17 cellular contexts compared by ENCODE assay signal in the genomic region with DNA sequence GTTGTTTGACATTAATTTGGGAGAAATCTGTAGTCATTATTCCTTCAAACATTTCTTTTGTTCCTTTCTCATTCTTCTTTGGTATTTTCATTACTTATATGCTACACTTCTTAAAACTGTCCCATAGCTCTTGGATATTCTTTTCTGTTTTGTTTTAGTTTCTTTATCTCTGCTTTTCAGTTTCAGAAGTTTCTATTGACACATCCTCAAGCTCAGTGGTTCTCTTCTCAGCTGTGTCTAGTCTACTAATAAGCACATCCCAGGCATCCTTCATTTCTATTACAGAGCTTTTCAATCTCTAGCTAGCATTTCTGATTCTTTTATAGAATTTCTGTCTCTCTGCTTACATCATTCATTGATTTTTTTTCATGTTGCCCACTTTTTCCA.
A peak's percentile ranks its signal among the peaks of the same experiment; 100 is the strongest.
DNase-seq lines count a peak whose midpoint lies in the region; ATAC-seq and TF ChIP-seq lines count a peak whose summit lies in the region.
"Had no signal": no experiment of that assay in that cellular context is flagged by ENCODE, and none has a peak within 500 bp of the region (broad histone marks: within the 10 kb centered on the region; RNA-seq: fewer than 3 reads in every experiment).

No MANE protein-coding gene starts in this region.

- peaks cover 2% of the 10 kb centered on the region for H3K9me3 ChIP-seq in aorta (ENCODE audit: control insufficient read depth, low read length)
- H3K9me3 ChIP-seq: ascending aorta had no signal

- ATAC-seq in GM18519 (IDR thresholded peaks at IDR 0.05; ENCODE audit: low FRiP score, unreplicated experiment): peak; percentile 82
- peak; percentile 71 for ATAC-seq in GM19467 (IDR thresholded peaks at IDR 0.05; ENCODE audit: unreplicated experiment)
- ATAC-seq in HG02870 (IDR thresholded peaks at IDR 0.05; ENCODE audit: unreplicated experiment): peak; percentile 79
- ATAC-seq in HG03520 (IDR thresholded peaks at IDR 0.05; ENCODE audit: unreplicated experiment): peak; percentile 83
- no peak for ATAC-seq in aorta (ENCODE audit: low FRiP score)
- ATAC-seq: right cardiac atrium had no signal

- H3K27ac ChIP-seq in aorta (ENCODE audit: low read depth in 1 of 2, low read length in 2 of 2): no peak overlapping the region
- H3K27ac ChIP-seq: ascending aorta, KMS-11, neural progenitor cell had no signal

- no peaks in the 10 kb centered on the region for H3K36me3 ChIP-seq in aorta (ENCODE audit: control insufficient read depth in 1 of 2, insufficient read depth in 2 of 2, low read length in 1 of 2)
- H3K36me3 ChIP-seq: ascending aorta, neural progenitor cell had no signal

- H3K4me1 ChIP-seq in aorta (ENCODE audit: control insufficient read depth in 1 of 2, insufficient read depth in 2 of 2, low read length in 2 of 2): no peaks in the 10 kb centered on the region
- H3K4me1 ChIP-seq: ascending aorta, neural progenitor cell had no signal

- no peak for TF ChIP-seq CTCF in GM20000 (IDR thresholded peaks at IDR 0.05; ENCODE audit: extremely low read depth, missing control alignments)

- intact Hi-C loops in aorta (cut with DNase I) (no loop called here), cardiac septum (cut with DNase I) (no loop called here)

- H3K4me3 ChIP-seq in aorta (ENCODE audit: low read length in 2 of 2): no peak overlapping the region
- H3K4me3 ChIP-seq: ascending aorta, neural progenitor cell had no signal

- DNase-seq in NCI-H82 (lab: John Stamatoyannopoulos, UW): no peak
- DNase-seq in GM20000 (ENCODE audit: low spot score): no peak
- no peak for DNase-seq in aorta
- DNase-seq in cardiac septum (ENCODE audit: low spot score): no peak
- DNase-seq: activated CD4-positive, alpha-beta memory T cell treated with anti-CD3 and anti-CD28 coated beads for 36 hours; activated effector memory CD4-positive, alpha-beta T cell treated with anti-CD3 and anti-CD28 coated beads, Interleukin-2, amount 50 U/mL, for 16 hours; NCI-H69; right cardiac atrium; stimulated activated CD4-positive, alpha-beta T cell treated with anti-CD3 and anti-CD28 coated beads, Interleukin-2, amount 100 ng/mL, for 24 hours; T1000 had no signal

- no peaks in the 10 kb centered on the region for H3K27me3 ChIP-seq in aorta (ENCODE audit: control insufficient read depth in 1 of 2, insufficient read depth in 2 of 2, low read length in 1 of 2)
- H3K27me3 ChIP-seq: ascending aorta, neural progenitor cell had no signal
